Comparison of ENCODE assay signal across 1 cellular context in genomic region chr16:69384974-69385373, GRCh38.
TF ChIP-seq lines count a peak whose summit lies in the region.

No MANE protein-coding gene starts in this region.

TF ChIP-seq in HepG2, 621 proteins besides CTCF, POLR2A, EP300 and RAD21:
- no peak for TF ChIP-seq GATAD2A (CRISPR knock-in tag; IDR thresholded peaks at IDR 0.05)
- TF ChIP-seq CREBL2 (CRISPR knock-in tag; IDR thresholded peaks at IDR 0.05; ENCODE audit: borderline replicate concordance), result no peak
- TF ChIP-seq MEIS1 (CRISPR knock-in tag; IDR thresholded peaks at IDR 0.05; ENCODE audit: borderline replicate concordance), result 0 out of 2 replicates have a peak, but pooled peaks have one; percentile 7
- TF ChIP-seq ZNF589 (CRISPR knock-in tag; conservative IDR thresholded peaks at IDR 0.05), result no peak
- no peak for TF ChIP-seq LBX2 (CRISPR knock-in tag; IDR thresholded peaks at IDR 0.05; ENCODE audit: borderline replicate concordance)
- TF ChIP-seq HNF4G (IDR thresholded peaks at IDR 0.05; ENCODE audit: borderline replicate concordance, low read depth, low read length), result no peak
- TF ChIP-seq HNF4G (CRISPR knock-in tag; IDR thresholded peaks at IDR 0.05; ENCODE audit: borderline replicate concordance, low read depth), result no peak
- 0 out of 2 replicates have a peak, but pooled peaks have one; percentile 5 for TF ChIP-seq PAX8 (CRISPR knock-in tag; IDR thresholded peaks at IDR 0.05; ENCODE audit: borderline replicate concordance)
- 0 out of 2 replicates have a peak, but pooled peaks have one; percentile 31 for TF ChIP-seq SIN3B (IDR thresholded peaks at IDR 0.05; ENCODE audit: low read length)
